Comparison of ENCODE assay signal across 19 cellular contexts in the genomic region with DNA sequence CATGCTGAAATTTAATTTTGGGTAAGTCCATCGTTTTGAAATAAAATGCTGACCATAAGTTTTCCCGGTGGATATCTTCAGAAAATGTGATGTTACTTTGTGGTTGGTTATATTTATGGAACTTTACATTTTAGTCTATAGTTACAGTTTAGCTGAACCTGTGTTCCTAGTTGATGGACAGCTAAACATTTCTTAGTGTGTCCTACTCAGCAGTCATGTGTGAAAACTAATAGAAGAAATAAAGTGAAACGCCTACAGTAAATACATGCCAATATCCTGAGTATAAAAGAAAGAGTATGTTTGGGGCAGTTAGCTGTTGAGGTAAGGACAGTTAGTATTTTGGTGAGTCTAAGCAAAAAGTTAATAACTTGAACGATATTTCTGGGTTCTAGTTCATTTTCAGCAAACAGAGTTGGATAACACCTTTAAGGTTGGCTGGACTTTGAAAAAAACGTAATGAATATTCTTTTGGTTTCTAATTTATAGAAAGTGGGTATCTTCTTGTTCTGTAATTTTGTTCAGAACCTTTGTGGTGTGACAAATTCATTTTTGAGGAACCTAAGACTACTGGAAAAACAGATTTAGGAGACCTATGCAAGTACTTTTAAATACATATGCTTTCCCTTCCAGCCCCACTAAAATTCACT. TPM values are rescaled to one million over a fixed set of nuclear protein-coding genes. Genes with fewer than 3 reads are reported as not detected.
DNase-seq lines count a peak whose midpoint lies in the region; ATAC-seq and TF ChIP-seq lines count a peak whose summit lies in the region.
"Had no signal": no experiment of that assay in that cellular context is flagged by ENCODE, and none has a peak within 500 bp of the region (broad histone marks: within the 10 kb centered on the region; RNA-seq: fewer than 3 reads in every experiment).

No MANE protein-coding gene starts in this region.

- H3K4me1 ChIP-seq in left ventricle myocardium inferior (peaks cover 62% of the 10 kb centered on the region), MM.1S (ENCODE audit: low read length) (no peaks in the 10 kb centered on the region)

- H3K9me3 Mint-ChIP-seq in natural killer cell (no peaks in the 10 kb centered on the region), activated B cell treated with CpG ODN at 0.5 μM for 24 hours (no peaks in the 10 kb centered on the region)
- no peaks in the 10 kb centered on the region for H3K9me3 Mint-ChIP-seq in natural killer cell treated with Interleukin-12 subunit alpha and Interleukin-12 subunit beta and Interleukin-15 and Interleukin-18, amount 100 ng/mL, for 72 hours
- H3K9me3 Mint-ChIP-seq in stimulated activated naive B cell treated with anti-CD40 and anti-IgM and Interleukin-4, amounts not matched to agents 10 μg/mL and 1 μg/mL and 100 μg/mL, for 72 hours, result no peaks in the 10 kb centered on the region

- DNase-seq in natural killer cell, result no peak
- no peak for DNase-seq in natural killer cell treated with Interleukin-12 subunit alpha and Interleukin-12 subunit beta and Interleukin-15 and Interleukin-18, amount 100 ng/mL, for 72 hours (ENCODE audit: low spot score)
- no peak for DNase-seq in activated B cell treated with CpG ODN at 0.5 μM for 24 hours
- no peak for DNase-seq in stimulated activated naive B cell treated with anti-CD40 and anti-IgM and Interleukin-4, amounts not matched to agents 10 μg/mL and 1 μg/mL and 100 μg/mL, for 72 hours
- DNase-seq in left ventricle myocardium inferior, result no peak
- DNase-seq in MM.1S, result no peak
- DNase-seq in DMS 273 (lab: John Stamatoyannopoulos, UW; ENCODE audit: unreplicated experiment), result no peak
- DNase-seq: C1 segment of cervical spinal cord; DMS153; NCI-H1417; NCI-H2029; NCI-H2171; NCI-H446; NCI-H69; NK-92 treated with Interleukin-12 subunit alpha and Interleukin-12 subunit beta, amount 100 ng/mL, for 24 hours; OCI-M1; RPMI8226; SIG-M5 had no signal

- no peaks in the 10 kb centered on the region for H3K9me2 ChIP-seq in MM.1S (replicated peaks; ENCODE audit: insufficient read depth, low read length)

- H3K27me3 Mint-ChIP-seq in natural killer cell (ENCODE audit: low read depth in 2 of 2), result no peaks in the 10 kb centered on the region
- no peaks in the 10 kb centered on the region for H3K27me3 Mint-ChIP-seq in natural killer cell treated with Interleukin-12 subunit alpha and Interleukin-12 subunit beta and Interleukin-15 and Interleukin-18, amount 100 ng/mL, for 72 hours
- no peaks in the 10 kb centered on the region for H3K27me3 Mint-ChIP-seq in activated B cell treated with CpG ODN at 0.5 μM for 24 hours
- H3K27me3 Mint-ChIP-seq in stimulated activated naive B cell treated with anti-CD40 and anti-IgM and Interleukin-4, amounts not matched to agents 10 μg/mL and 1 μg/mL and 100 μg/mL, for 72 hours, result no peaks in the 10 kb centered on the region

- H3K27me3 ChIP-seq in left ventricle myocardium inferior (ENCODE audit: low read depth) (no peaks in the 10 kb centered on the region), MM.1S (replicated peaks; ENCODE audit: insufficient read depth, low read length) (no peaks in the 10 kb centered on the region)

- POLR2A ChIA-PET in activated B cell treated with CpG ODN at 0.5 μM for 24 hours (lab: Charles Lee), result interaction anchor here (1.1 kb wide), 1 partner anchor 23 kb away, joined by 3 read pairs; no protein-coding TSS in a partner anchor

- TF ChIP-seq CTCF in natural killer cell (IDR thresholded peaks at IDR 0.05), result no peak
- no peak for TF ChIP-seq CTCF in activated B cell treated with CpG ODN at 0.5 μM for 24 hours (IDR thresholded peaks at IDR 0.05)
- TF ChIP-seq CTCF in left ventricle myocardium inferior (IDR thresholded peaks at IDR 0.05; ENCODE audit: borderline replicate concordance), result no peak
- no peak for TF ChIP-seq CTCF in MM.1S (IDR thresholded peaks at IDR 0.05; ENCODE audit: low read length)

- H3K9me3 ChIP-seq in left ventricle myocardium inferior (replicated peaks), result no peaks in the 10 kb centered on the region
- no peaks in the 10 kb centered on the region for H3K9me3 ChIP-seq in MM.1S (replicated peaks; ENCODE audit: insufficient read depth, low read length)

- H3K9ac ChIP-seq in MM.1S (ENCODE audit: low read length), result no peak overlapping the region

- ATAC-seq in natural killer cell (no peak), GM19452 (IDR thresholded peaks at IDR 0.05; ENCODE audit: unreplicated experiment) (peak; percentile 42), activated B cell treated with CpG ODN at 0.5 μM for 24 hours (ENCODE audit: low read depth) (no peak)
- no peak for ATAC-seq in natural killer cell treated with Interleukin-12 subunit alpha and Interleukin-12 subunit beta and Interleukin-15 and Interleukin-18, amount 100 ng/mL, for 72 hours
- peak in 1 of 2 donors; percentile 44 for ATAC-seq in stimulated activated naive B cell treated with anti-CD40 and anti-IgM and Interleukin-4, amounts not matched to agents 10 μg/mL and 1 μg/mL and 100 μg/mL, for 72 hours (replicated peaks)

- H3K4me3 Mint-ChIP-seq in natural killer cell, result no peak overlapping the region
- H3K4me3 Mint-ChIP-seq in natural killer cell treated with Interleukin-12 subunit alpha and Interleukin-12 subunit beta and Interleukin-15 and Interleukin-18, amount 100 ng/mL, for 72 hours, result no peak overlapping the region
- no peak overlapping the region for H3K4me3 Mint-ChIP-seq in activated B cell treated with CpG ODN at 0.5 μM for 24 hours
- H3K4me3 Mint-ChIP-seq in stimulated activated naive B cell treated with anti-CD40 and anti-IgM and Interleukin-4, amounts not matched to agents 10 μg/mL and 1 μg/mL and 100 μg/mL, for 72 hours, result no peak overlapping the region

- H3F3A ChIP-seq in MM.1S (ENCODE audit: insufficient read depth, low read length), result no peaks in the 10 kb centered on the region

- no peak overlapping the region for H2AFZ ChIP-seq in MM.1S (ENCODE audit: low read length)

- H3K4me1 Mint-ChIP-seq in natural killer cell, result peaks cover 69 to 79% of the 10 kb centered on the region in 2 donors
- H3K4me1 Mint-ChIP-seq in natural killer cell treated with Interleukin-12 subunit alpha and Interleukin-12 subunit beta and Interleukin-15 and Interleukin-18, amount 100 ng/mL, for 72 hours (ENCODE audit: low read depth in 2 of 2), result peaks cover 51 to 68% of the 10 kb centered on the region in 2 donors
- peaks cover 74% of the 10 kb centered on the region for H3K4me1 Mint-ChIP-seq in activated B cell treated with CpG ODN at 0.5 μM for 24 hours
- peaks cover 57 to 85% of the 10 kb centered on the region in 2 donors for H3K4me1 Mint-ChIP-seq in stimulated activated naive B cell treated with anti-CD40 and anti-IgM and Interleukin-4, amounts not matched to agents 10 μg/mL and 1 μg/mL and 100 μg/mL, for 72 hours

- H4K20me1 ChIP-seq in MM.1S (ENCODE audit: insufficient read depth, low read length), result peaks cover 3% of the 10 kb centered on the region; the same call in 1 of the 2 replicates

- H3K36me3 Mint-ChIP-seq in natural killer cell, result no peaks in the 10 kb centered on the region
- H3K36me3 Mint-ChIP-seq in natural killer cell treated with Interleukin-12 subunit alpha and Interleukin-12 subunit beta and Interleukin-15 and Interleukin-18, amount 100 ng/mL, for 72 hours, result no peaks in the 10 kb centered on the region
- peaks cover 46% of the 10 kb centered on the region for H3K36me3 Mint-ChIP-seq in activated B cell treated with CpG ODN at 0.5 μM for 24 hours (ENCODE audit: low read depth)
- peaks cover 21 to 44% of the 10 kb centered on the region in 2 donors for H3K36me3 Mint-ChIP-seq in stimulated activated naive B cell treated with anti-CD40 and anti-IgM and Interleukin-4, amounts not matched to agents 10 μg/mL and 1 μg/mL and 100 μg/mL, for 72 hours

- no peak overlapping the region for H3K4me2 ChIP-seq in MM.1S (ENCODE audit: low read depth, low read length)

- H3K36me3 ChIP-seq in left ventricle myocardium inferior (peaks cover 16% of the 10 kb centered on the region), MM.1S (replicated peaks; ENCODE audit: insufficient read depth, low read length) (no peaks in the 10 kb centered on the region)

- intact Hi-C loops in natural killer cell (cut with micrococcal nuclease) (no loop called here), activated B cell treated with CpG ODN at 0.5 μM for 24 hours (cut with micrococcal nuclease) (no loop called here), left ventricle myocardium inferior (cut with micrococcal nuclease) (no loop called here)

- CTCF ChIA-PET in activated B cell treated with CpG ODN at 0.5 μM for 24 hours (lab: Charles Lee), result interaction anchor here (1.1 kb wide), 1 partner anchor 164 kb away, joined by 3 read pairs; no protein-coding TSS in a partner anchor

- peaks cover 82% of the 10 kb centered on the region for H3K79me2 ChIP-seq in MM.1S (ENCODE audit: low read length)

- H3K27ac ChIP-seq in left ventricle myocardium inferior (replicated peaks) (no peak overlapping the region), MM.1S (ENCODE audit: low read length) (no peak overlapping the region)

- H3K4me3 ChIP-seq in left ventricle myocardium inferior (no peak overlapping the region), MM.1S (ENCODE audit: low read length) (no peak overlapping the region)

- H3K27ac Mint-ChIP-seq in natural killer cell (peak overlapping the region; percentile 0 to 34), activated B cell treated with CpG ODN at 0.5 μM for 24 hours (peak overlapping the region; percentile 38)
- no peak overlapping the region for H3K27ac Mint-ChIP-seq in natural killer cell treated with Interleukin-12 subunit alpha and Interleukin-12 subunit beta and Interleukin-15 and Interleukin-18, amount 100 ng/mL, for 72 hours
- peak overlapping the region; percentile 25 for H3K27ac Mint-ChIP-seq in stimulated activated naive B cell treated with anti-CD40 and anti-IgM and Interleukin-4, amounts not matched to agents 10 μg/mL and 1 μg/mL and 100 μg/mL, for 72 hours

RNA-seq across cellular contexts. Expression of gene LCOR, which starts 28.7 kb away (rescaled TPM):
- total RNA-seq in natural killer cell, result 10 to 100 TPM; 68.5 to 92.4 (median 87.7) TPM
- 10 to 100 TPM; 58.7 to 70.2 TPM for total RNA-seq in natural killer cell treated with Interleukin-12 subunit alpha and Interleukin-12 subunit beta and Interleukin-15 and Interleukin-18, amount 100 ng/mL, for 72 hours
- 42.8 and 54.9 TPM in 2 replicates for total RNA-seq in activated B cell treated with CpG ODN at 0.5 μM for 24 hours
- 18.9 TPM for total RNA-seq in left ventricle myocardium inferior

Comparison
In these comparisons a context has a peak if more than half of its experiments do, and no peak if none do; other contexts are left out.
1. H3K27ac Mint-ChIP-seq: peak in natural killer cell (2 of 2), activated B cell treated with CpG ODN at 0.5 μM for 24 hours (single experiment) and stimulated activated naive B cell treated with anti-CD40 and anti-IgM and Interleukin-4, amounts not matched to agents 10 μg/mL and 1 μg/mL and 100 μg/mL, for 72 hours (single experiment); none in natural killer cell treated with Interleukin-12 subunit alpha and Interleukin-12 subunit beta and Interleukin-15 and Interleukin-18, amount 100 ng/mL, for 72 hours (0 of 2).